Comparison of ENCODE assay signal across 11 cellular contexts in genomic region chr12:41891226-41891625, GRCh38.
"Had no signal": no experiment of that assay in that cellular context is flagged by ENCODE, and none has a peak within 500 bp of the region (broad histone marks: within the 10 kb centered on the region; RNA-seq: fewer than 3 reads in every experiment).

No MANE protein-coding gene starts in this region.

- ATAC-seq: GM23338, HCT116 had no signal

- H3K4me2 ChIP-seq: GM23338 had no signal

- H2AFZ ChIP-seq: GM23248, GM23338 had no signal

- DNase-seq: GM23248, GOT3, H7, H9, HCEC 1CT, HFFc6 had no signal

- H3K36me3 ChIP-seq: HAP-1 had no signal

- FAIRE-seq: H1, H54 had no signal

- H3K4me3 ChIP-seq: GM23248, GM23338, HAP-1 had no signal

- H3K9me3 ChIP-seq: HAP-1 had no signal

- H3K27ac ChIP-seq: GM23248 had no signal

- H3K4me1 ChIP-seq: HAP-1 had no signal

- H3K9ac ChIP-seq: GM23248 had no signal
